1 cellular context compared by ENCODE assay signal in the genomic region with DNA sequence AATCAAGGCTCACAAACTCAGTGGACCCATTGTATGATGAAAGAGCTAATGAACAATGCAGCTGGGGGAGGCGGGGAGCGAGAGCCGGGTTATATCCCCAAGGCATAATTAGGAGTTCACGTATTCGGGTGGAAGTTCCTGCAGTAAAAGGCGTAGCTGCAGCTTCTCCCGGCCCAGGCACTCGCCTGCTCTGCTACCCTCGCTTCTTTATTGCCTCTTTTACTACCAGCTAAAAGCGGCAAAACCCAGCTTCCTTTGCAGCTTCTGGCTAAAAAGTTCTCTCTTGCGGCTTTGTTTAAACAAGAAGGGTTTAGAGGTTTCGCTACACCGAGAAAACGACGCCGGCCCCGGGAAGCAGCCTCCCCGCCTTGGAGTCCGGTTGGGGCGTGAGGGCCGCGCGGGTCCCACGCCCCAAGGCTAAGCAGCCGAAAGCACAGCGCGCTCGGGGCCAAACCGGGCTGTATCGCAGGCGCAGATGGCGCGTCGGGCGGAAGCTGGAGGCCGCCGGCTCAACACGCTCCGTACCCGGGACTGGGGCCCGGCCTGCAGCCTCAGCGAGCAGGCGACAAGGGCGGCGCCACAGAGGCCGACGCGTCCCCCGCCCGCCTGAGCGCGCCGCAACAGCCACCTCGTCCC.
TF ChIP-seq lines count a peak whose summit lies in the region.

No MANE protein-coding gene starts in this region.

TF ChIP-seq in HEK293, 187 proteins besides CTCF, POLR2A, EP300 and RAD21 (continued from another document and continues in another):
- TF ChIP-seq, protein P1, sequence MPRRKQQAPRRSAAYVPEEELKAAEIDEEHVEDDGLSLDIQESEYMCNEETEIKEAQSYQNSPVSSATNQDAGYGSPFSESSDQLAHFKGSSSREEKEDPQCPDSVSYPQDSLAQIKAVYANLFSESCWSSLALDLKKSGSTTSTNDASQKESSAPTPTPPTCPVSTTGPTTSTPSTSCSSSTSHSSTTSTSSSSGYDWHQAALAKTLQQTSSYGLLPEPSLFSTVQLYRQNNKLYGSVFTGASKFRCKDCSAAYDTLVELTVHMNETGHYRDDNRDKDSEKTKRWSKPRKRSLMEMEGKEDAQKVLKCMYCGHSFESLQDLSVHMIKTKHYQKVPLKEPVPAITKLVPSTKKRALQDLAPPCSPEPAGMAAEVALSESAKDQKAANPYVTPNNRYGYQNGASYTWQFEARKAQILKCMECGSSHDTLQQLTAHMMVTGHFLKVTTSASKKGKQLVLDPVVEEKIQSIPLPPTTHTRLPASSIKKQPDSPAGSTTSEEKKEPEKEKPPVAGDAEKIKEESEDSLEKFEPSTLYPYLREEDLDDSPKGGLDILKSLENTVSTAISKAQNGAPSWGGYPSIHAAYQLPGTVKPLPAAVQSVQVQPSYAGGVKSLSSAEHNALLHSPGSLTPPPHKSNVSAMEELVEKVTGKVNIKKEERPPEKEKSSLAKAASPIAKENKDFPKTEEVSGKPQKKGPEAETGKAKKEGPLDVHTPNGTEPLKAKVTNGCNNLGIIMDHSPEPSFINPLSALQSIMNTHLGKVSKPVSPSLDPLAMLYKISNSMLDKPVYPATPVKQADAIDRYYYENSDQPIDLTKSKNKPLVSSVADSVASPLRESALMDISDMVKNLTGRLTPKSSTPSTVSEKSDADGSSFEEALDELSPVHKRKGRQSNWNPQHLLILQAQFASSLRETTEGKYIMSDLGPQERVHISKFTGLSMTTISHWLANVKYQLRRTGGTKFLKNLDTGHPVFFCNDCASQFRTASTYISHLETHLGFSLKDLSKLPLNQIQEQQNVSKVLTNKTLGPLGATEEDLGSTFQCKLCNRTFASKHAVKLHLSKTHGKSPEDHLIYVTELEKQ (tag by site-specific recombination; IDR thresholded peaks at IDR 0.05; ENCODE audit: borderline replicate concordance), result no peak
- no peak for TF ChIP-seq GLI4 (tag by site-specific recombination; IDR thresholded peaks at IDR 0.05)
- no peak for TF ChIP-seq ZNF202 (tag by site-specific recombination; IDR thresholded peaks at IDR 0.05; ENCODE audit: borderline replicate concordance)
- TF ChIP-seq ZNF274 (IDR thresholded peaks at IDR 0.05; ENCODE audit: low read length), result no peak
- TF ChIP-seq ZNF274 (tag by site-specific recombination; IDR thresholded peaks at IDR 0.05; ENCODE audit: borderline replicate concordance), result no peak
- TF ChIP-seq, protein P2, sequence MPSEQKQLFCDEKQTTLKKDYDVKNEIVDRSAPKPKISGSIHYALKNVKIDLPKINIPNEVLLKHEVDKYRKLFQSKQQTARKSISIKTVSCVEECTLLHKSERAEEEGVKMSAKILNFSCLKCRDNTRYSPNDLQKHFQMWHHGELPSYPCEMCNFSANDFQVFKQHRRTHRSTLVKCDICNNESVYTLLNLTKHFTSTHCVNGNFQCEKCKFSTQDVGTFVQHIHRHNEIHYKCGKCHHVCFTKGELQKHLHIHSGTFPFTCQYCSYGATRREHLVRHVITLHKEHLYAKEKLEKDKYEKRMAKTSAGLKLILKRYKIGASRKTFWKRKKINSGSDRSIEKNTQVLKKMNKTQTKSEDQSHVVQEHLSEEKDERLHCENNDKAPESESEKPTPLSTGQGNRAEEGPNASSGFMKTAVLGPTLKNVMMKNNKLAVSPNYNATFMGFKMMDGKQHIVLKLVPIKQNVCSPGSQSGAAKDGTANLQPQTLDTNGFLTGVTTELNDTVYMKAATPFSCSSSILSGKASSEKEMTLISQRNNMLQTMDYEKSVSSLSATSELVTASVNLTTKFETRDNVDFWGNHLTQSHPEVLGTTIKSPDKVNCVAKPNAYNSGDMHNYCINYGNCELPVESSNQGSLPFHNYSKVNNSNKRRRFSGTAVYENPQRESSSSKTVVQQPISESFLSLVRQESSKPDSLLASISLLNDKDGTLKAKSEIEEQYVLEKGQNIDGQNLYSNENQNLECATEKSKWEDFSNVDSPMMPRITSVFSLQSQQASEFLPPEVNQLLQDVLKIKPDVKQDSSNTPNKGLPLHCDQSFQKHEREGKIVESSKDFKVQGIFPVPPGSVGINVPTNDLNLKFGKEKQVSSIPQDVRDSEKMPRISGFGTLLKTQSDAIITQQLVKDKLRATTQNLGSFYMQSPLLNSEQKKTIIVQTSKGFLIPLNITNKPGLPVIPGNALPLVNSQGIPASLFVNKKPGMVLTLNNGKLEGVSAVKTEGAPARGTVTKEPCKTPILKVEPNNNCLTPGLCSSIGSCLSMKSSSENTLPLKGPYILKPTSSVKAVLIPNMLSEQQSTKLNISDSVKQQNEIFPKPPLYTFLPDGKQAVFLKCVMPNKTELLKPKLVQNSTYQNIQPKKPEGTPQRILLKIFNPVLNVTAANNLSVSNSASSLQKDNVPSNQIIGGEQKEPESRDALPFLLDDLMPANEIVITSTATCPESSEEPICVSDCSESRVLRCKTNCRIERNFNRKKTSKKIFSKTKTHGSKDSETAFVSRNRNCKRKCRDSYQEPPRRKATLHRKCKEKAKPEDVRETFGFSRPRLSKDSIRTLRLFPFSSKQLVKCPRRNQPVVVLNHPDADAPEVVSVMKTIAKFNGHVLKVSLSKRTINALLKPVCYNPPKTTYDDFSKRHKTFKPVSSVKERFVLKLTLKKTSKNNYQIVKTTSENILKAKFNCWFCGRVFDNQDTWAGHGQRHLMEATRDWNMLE (tag by site-specific recombination; conservative IDR thresholded peaks at IDR 0.05; ENCODE audit: low read depth), result no peak
- peak; percentile 10 for TF ChIP-seq MZF1 (tag by site-specific recombination; IDR thresholded peaks at IDR 0.05; ENCODE audit: borderline replicate concordance)
- TF ChIP-seq, protein P3, sequence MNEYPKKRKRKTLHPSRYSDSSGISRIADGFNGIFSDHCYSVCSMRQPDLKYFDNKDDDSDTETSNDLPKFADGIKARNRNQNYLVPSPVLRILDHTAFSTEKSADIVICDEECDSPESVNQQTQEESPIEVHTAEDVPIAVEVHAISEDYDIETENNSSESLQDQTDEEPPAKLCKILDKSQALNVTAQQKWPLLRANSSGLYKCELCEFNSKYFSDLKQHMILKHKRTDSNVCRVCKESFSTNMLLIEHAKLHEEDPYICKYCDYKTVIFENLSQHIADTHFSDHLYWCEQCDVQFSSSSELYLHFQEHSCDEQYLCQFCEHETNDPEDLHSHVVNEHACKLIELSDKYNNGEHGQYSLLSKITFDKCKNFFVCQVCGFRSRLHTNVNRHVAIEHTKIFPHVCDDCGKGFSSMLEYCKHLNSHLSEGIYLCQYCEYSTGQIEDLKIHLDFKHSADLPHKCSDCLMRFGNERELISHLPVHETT (tag by site-specific recombination; IDR thresholded peaks at IDR 0.05), result no peak
- TF ChIP-seq ZNF837 (tag by site-specific recombination; IDR thresholded peaks at IDR 0.05), result 0 out of 2 replicates have a peak, but pooled peaks have one; percentile 37
- no peak for TF ChIP-seq ZNF571 (tag by site-specific recombination; IDR thresholded peaks at IDR 0.05)
- TF ChIP-seq ZNF629 (tag by site-specific recombination; IDR thresholded peaks at IDR 0.05), result peak; percentile 62
- no peak for TF ChIP-seq ZNF791 (tag by site-specific recombination; IDR thresholded peaks at IDR 0.05)
- peak; percentile 55; the same call in 1 of the 2 replicates for TF ChIP-seq KLF7 (tag by site-specific recombination; IDR thresholded peaks at IDR 0.05; ENCODE audit: borderline replicate concordance)
- no peak for TF ChIP-seq HOXA7 (CRISPR knock-in tag; IDR thresholded peaks at IDR 0.05; ENCODE audit: borderline replicate concordance)
- 0 out of 2 replicates have a peak, but pooled peaks have one; percentile 9 for TF ChIP-seq ZNF768 (tag by site-specific recombination; IDR thresholded peaks at IDR 0.05)
- no peak for TF ChIP-seq ZNF843 (tag by site-specific recombination; IDR thresholded peaks at IDR 0.05)
- TF ChIP-seq ZNF24 (tag by site-specific recombination; IDR thresholded peaks at IDR 0.05), result no peak
- TF ChIP-seq, protein P4, sequence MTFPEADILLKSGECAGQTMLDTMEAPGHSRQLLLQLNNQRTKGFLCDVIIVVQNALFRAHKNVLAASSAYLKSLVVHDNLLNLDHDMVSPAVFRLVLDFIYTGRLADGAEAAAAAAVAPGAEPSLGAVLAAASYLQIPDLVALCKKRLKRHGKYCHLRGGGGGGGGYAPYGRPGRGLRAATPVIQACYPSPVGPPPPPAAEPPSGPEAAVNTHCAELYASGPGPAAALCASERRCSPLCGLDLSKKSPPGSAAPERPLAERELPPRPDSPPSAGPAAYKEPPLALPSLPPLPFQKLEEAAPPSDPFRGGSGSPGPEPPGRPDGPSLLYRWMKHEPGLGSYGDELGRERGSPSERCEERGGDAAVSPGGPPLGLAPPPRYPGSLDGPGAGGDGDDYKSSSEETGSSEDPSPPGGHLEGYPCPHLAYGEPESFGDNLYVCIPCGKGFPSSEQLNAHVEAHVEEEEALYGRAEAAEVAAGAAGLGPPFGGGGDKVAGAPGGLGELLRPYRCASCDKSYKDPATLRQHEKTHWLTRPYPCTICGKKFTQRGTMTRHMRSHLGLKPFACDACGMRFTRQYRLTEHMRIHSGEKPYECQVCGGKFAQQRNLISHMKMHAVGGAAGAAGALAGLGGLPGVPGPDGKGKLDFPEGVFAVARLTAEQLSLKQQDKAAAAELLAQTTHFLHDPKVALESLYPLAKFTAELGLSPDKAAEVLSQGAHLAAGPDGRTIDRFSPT (tag by site-specific recombination; IDR thresholded peaks at IDR 0.05), result 0 out of 2 replicates have a peak, but pooled peaks have one; percentile 8
- TF ChIP-seq ZNF302 (tag by site-specific recombination; IDR thresholded peaks at IDR 0.05; ENCODE audit: low read depth), result no peak
- TF ChIP-seq ZFP41 (tag by site-specific recombination; IDR thresholded peaks at IDR 0.05; ENCODE audit: borderline replicate concordance), result no peak
- TF ChIP-seq YY1 (tag by site-specific recombination; IDR thresholded peaks at IDR 0.05), result peak; percentile 46
- no peak for TF ChIP-seq ZNF670 (tag by site-specific recombination; IDR thresholded peaks at IDR 0.05; ENCODE audit: low read depth)
- TF ChIP-seq ZNF501 (tag by site-specific recombination; IDR thresholded peaks at IDR 0.05), result peak; percentile 89
- TF ChIP-seq ZNF132 (tag by site-specific recombination; IDR thresholded peaks at IDR 0.05; ENCODE audit: borderline replicate concordance), result no peak
- TF ChIP-seq ZNF157 (tag by site-specific recombination; IDR thresholded peaks at IDR 0.05), result no peak
- no peak for TF ChIP-seq ZNF175 (tag by site-specific recombination; IDR thresholded peaks at IDR 0.05)
- TF ChIP-seq ZNF354C (tag by site-specific recombination; IDR thresholded peaks at IDR 0.05; ENCODE audit: borderline replicate concordance, low read depth), result no peak
- no peak for TF ChIP-seq ZNF112 (tag by site-specific recombination; IDR thresholded peaks at IDR 0.05)
- no peak for TF ChIP-seq ZNF426 (tag by site-specific recombination; IDR thresholded peaks at IDR 0.05)
- TF ChIP-seq FEZF1 (tag by site-specific recombination; IDR thresholded peaks at IDR 0.05), result 0 out of 2 replicates have a peak, but pooled peaks have one; percentile 15
- TF ChIP-seq ZNF239 (tag by site-specific recombination; IDR thresholded peaks at IDR 0.05), result no peak
- TF ChIP-seq ZNF558 (tag by site-specific recombination; IDR thresholded peaks at IDR 0.05), result no peak
- no peak for TF ChIP-seq WT1 (tag by site-specific recombination; IDR thresholded peaks at IDR 0.05)
- TF ChIP-seq, protein P5, sequence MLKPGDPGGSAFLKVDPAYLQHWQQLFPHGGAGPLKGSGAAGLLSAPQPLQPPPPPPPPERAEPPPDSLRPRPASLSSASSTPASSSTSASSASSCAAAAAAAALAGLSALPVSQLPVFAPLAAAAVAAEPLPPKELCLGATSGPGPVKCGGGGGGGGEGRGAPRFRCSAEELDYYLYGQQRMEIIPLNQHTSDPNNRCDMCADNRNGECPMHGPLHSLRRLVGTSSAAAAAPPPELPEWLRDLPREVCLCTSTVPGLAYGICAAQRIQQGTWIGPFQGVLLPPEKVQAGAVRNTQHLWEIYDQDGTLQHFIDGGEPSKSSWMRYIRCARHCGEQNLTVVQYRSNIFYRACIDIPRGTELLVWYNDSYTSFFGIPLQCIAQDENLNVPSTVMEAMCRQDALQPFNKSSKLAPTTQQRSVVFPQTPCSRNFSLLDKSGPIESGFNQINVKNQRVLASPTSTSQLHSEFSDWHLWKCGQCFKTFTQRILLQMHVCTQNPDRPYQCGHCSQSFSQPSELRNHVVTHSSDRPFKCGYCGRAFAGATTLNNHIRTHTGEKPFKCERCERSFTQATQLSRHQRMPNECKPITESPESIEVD (tag by site-specific recombination; IDR thresholded peaks at IDR 0.05), result no peak
- TF ChIP-seq ZNF335 (tag by site-specific recombination; conservative IDR thresholded peaks at IDR 0.05), result peak; percentile 82
- no peak for TF ChIP-seq ZNF530 (tag by site-specific recombination; IDR thresholded peaks at IDR 0.05; ENCODE audit: low read depth)
- TF ChIP-seq, protein P6, sequence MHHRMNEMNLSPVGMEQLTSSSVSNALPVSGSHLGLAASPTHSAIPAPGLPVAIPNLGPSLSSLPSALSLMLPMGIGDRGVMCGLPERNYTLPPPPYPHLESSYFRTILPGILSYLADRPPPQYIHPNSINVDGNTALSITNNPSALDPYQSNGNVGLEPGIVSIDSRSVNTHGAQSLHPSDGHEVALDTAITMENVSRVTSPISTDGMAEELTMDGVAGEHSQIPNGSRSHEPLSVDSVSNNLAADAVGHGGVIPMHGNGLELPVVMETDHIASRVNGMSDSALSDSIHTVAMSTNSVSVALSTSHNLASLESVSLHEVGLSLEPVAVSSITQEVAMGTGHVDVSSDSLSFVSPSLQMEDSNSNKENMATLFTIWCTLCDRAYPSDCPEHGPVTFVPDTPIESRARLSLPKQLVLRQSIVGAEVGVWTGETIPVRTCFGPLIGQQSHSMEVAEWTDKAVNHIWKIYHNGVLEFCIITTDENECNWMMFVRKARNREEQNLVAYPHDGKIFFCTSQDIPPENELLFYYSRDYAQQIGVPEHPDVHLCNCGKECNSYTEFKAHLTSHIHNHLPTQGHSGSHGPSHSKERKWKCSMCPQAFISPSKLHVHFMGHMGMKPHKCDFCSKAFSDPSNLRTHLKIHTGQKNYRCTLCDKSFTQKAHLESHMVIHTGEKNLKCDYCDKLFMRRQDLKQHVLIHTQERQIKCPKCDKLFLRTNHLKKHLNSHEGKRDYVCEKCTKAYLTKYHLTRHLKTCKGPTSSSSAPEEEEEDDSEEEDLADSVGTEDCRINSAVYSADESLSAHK (tag by site-specific recombination; IDR thresholded peaks at IDR 0.05), result no peak
- TF ChIP-seq KLF8 (tag by site-specific recombination; IDR thresholded peaks at IDR 0.05), result peak; percentile 77; the same call in 1 of the 2 replicates
- TF ChIP-seq ZNF560 (tag by site-specific recombination; IDR thresholded peaks at IDR 0.05; ENCODE audit: borderline replicate concordance), result no peak
- TF ChIP-seq ZFP69B (tag by site-specific recombination; IDR thresholded peaks at IDR 0.05), result peak; percentile 76
- TF ChIP-seq, protein P7, sequence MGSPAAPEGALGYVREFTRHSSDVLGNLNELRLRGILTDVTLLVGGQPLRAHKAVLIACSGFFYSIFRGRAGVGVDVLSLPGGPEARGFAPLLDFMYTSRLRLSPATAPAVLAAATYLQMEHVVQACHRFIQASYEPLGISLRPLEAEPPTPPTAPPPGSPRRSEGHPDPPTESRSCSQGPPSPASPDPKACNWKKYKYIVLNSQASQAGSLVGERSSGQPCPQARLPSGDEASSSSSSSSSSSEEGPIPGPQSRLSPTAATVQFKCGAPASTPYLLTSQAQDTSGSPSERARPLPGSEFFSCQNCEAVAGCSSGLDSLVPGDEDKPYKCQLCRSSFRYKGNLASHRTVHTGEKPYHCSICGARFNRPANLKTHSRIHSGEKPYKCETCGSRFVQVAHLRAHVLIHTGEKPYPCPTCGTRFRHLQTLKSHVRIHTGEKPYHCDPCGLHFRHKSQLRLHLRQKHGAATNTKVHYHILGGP (tag by site-specific recombination; IDR thresholded peaks at IDR 0.05), result no peak
- TF ChIP-seq ZFHX2 (tag by site-specific recombination; conservative IDR thresholded peaks at IDR 0.05), result no peak
- no peak for TF ChIP-seq ZSCAN23 (tag by site-specific recombination; IDR thresholded peaks at IDR 0.05)
- TF ChIP-seq HOXC10 (CRISPR knock-in tag; IDR thresholded peaks at IDR 0.05), result 0 out of 2 replicates have a peak, but pooled peaks have one; percentile 29
- peak; percentile 27; the same call in 1 of the 2 replicates for TF ChIP-seq GLIS2 (tag by site-specific recombination; IDR thresholded peaks at IDR 0.05)
